ENCODE assay signal across 2 cellular contexts in the genomic region with DNA sequence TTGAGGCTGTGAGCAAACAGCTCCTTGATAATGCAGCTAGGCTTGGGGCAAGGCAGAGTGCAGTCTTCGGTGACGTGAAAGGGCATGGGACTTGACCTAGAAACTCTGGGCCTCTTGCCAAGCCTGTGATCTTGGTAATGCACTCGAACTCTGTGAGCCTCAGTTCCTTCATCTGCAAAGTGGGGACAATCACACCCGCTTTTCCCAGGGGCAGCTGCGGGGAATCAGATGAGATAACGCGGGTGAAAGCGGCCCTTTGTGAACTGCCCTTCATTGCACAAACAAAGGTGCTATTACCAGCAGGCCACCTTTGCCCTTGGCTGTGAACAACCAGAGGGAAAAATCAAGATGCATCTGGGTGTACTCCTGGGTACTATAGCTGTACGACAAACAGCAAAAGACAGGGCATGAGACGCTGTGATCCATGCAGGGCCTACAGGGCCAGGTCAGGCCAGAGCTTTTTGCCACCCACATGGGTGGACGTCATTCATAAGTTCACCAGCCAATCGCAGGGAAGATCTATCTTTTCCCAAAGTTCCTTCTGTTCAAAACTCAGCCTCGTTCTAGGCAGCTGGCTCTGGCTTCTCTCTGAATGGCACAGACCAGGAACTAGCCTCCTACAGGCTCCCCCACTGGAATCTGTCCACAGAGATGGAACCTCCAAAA.
TF ChIP-seq lines count a peak whose summit lies in the region.

No MANE protein-coding gene starts in this region.

TF ChIP-seq in GM23338, 12 proteins besides CTCF, POLR2A, EP300 and RAD21 (continues in another document):
- TF ChIP-seq CREB1 (CRISPR knock-in tag; IDR thresholded peaks at IDR 0.05; ENCODE audit: low read depth), result no peak
- TF ChIP-seq EZH2phosphoT487 (IDR thresholded peaks at IDR 0.05; ENCODE audit: unreplicated experiment), result no peak
- TF ChIP-seq NANOG (IDR thresholded peaks at IDR 0.05; ENCODE audit: borderline replicate concordance), result no peak
- TF ChIP-seq, protein P1, sequence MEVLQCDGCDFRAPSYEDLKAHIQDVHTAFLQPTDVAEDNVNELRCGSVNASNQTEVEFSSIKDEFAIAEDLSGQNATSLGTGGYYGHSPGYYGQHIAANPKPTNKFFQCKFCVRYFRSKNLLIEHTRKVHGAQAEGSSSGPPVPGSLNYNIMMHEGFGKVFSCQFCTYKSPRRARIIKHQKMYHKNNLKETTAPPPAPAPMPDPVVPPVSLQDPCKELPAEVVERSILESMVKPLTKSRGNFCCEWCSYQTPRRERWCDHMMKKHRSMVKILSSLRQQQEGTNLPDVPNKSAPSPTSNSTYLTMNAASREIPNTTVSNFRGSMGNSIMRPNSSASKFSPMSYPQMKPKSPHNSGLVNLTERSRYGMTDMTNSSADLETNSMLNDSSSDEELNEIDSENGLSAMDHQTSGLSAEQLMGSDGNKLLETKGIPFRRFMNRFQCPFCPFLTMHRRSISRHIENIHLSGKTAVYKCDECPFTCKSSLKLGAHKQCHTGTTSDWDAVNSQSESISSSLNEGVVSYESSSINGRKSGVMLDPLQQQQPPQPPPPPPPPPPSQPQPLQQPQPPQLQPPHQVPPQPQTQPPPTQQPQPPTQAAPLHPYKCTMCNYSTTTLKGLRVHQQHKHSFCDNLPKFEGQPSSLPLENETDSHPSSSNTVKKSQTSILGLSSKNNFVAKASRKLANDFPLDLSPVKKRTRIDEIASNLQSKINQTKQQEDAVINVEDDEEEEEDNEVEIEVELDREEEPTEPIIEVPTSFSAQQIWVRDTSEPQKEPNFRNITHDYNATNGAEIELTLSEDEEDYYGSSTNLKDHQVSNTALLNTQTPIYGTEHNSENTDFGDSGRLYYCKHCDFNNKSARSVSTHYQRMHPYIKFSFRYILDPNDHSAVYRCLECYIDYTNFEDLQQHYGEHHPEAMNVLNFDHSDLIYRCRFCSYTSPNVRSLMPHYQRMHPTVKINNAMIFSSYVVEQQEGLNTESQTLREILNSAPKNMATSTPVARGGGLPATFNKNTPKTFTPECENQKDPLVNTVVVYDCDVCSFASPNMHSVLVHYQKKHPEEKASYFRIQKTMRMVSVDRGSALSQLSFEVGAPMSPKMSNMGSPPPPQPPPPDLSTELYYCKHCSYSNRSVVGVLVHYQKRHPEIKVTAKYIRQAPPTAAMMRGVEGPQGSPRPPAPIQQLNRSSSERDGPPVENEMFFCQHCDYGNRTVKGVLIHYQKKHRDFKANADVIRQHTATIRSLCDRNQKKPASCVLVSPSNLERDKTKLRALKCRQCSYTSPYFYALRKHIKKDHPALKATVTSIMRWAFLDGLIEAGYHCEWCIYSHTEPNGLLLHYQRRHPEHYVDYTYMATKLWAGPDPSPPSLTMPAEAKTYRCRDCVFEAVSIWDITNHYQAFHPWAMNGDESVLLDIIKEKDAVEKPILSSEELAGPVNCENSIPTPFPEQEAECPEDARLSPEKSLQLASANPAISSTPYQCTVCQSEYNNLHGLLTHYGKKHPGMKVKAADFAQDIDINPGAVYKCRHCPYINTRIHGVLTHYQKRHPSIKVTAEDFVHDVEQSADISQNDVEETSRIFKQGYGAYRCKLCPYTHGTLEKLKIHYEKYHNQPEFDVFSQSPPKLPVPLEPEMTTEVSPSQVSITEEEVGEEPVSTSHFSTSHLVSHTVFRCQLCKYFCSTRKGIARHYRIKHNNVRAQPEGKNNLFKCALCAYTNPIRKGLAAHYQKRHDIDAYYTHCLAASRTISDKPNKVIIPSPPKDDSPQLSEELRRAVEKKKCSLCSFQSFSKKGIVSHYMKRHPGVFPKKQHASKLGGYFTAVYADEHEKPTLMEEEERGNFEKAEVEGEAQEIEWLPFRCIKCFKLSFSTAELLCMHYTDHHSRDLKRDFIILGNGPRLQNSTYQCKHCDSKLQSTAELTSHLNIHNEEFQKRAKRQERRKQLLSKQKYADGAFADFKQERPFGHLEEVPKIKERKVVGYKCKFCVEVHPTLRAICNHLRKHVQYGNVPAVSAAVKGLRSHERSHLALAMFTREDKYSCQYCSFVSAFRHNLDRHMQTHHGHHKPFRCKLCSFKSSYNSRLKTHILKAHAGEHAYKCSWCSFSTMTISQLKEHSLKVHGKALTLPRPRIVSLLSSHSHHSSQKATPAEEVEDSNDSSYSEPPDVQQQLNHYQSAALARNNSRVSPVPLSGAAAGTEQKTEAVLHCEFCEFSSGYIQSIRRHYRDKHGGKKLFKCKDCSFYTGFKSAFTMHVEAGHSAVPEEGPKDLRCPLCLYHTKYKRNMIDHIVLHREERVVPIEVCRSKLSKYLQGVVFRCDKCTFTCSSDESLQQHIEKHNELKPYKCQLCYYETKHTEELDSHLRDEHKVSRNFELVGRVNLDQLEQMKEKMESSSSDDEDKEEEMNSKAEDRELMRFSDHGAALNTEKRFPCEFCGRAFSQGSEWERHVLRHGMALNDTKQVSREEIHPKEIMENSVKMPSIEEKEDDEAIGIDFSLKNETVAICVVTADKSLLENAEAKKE (CRISPR knock-in tag; IDR thresholded peaks at IDR 0.05), result no peak
- no peak for TF ChIP-seq POLR2AphosphoS5 (IDR thresholded peaks at IDR 0.05; ENCODE audit: low read depth)
- TF ChIP-seq, protein P2, sequence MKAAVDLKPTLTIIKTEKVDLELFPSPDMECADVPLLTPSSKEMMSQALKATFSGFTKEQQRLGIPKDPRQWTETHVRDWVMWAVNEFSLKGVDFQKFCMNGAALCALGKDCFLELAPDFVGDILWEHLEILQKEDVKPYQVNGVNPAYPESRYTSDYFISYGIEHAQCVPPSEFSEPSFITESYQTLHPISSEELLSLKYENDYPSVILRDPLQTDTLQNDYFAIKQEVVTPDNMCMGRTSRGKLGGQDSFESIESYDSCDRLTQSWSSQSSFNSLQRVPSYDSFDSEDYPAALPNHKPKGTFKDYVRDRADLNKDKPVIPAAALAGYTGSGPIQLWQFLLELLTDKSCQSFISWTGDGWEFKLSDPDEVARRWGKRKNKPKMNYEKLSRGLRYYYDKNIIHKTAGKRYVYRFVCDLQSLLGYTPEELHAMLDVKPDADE (IDR thresholded peaks at IDR 0.05), result no peak
- TF ChIP-seq ZNF331 (CRISPR knock-in tag; IDR thresholded peaks at IDR 0.05; ENCODE audit: low read depth), result no peak
- TF ChIP-seq STAT1 (IDR thresholded peaks at IDR 0.05; ENCODE audit: unreplicated experiment), result no peak
- no peak for TF ChIP-seq ZNF114 (CRISPR knock-in tag; IDR thresholded peaks at IDR 0.05)
- no peak for TF ChIP-seq EZH2 (IDR thresholded peaks at IDR 0.05; ENCODE audit: low read depth, unreplicated experiment)
- no peak for TF ChIP-seq JUNB (IDR thresholded peaks at IDR 0.05; ENCODE audit: unreplicated experiment)

TF ChIP-seq in HepG2, 621 proteins besides CTCF, POLR2A, EP300 and RAD21 (continues in another document):
- no peak for TF ChIP-seq CEBPG (CRISPR knock-in tag; IDR thresholded peaks at IDR 0.05)
- TF ChIP-seq KMT2A (CRISPR knock-in tag; IDR thresholded peaks at IDR 0.05), result no peak
- TF ChIP-seq, protein P3, sequence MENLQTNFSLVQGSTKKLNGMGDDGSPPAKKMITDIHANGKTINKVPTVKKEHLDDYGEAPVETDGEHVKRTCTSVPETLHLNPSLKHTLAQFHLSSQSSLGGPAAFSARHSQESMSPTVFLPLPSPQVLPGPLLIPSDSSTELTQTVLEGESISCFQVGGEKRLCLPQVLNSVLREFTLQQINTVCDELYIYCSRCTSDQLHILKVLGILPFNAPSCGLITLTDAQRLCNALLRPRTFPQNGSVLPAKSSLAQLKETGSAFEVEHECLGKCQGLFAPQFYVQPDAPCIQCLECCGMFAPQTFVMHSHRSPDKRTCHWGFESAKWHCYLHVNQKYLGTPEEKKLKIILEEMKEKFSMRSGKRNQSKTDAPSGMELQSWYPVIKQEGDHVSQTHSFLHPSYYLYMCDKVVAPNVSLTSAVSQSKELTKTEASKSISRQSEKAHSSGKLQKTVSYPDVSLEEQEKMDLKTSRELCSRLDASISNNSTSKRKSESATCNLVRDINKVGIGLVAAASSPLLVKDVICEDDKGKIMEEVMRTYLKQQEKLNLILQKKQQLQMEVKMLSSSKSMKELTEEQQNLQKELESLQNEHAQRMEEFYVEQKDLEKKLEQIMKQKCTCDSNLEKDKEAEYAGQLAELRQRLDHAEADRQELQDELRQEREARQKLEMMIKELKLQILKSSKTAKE (CRISPR knock-in tag; IDR thresholded peaks at IDR 0.05; ENCODE audit: borderline replicate concordance), result 0 out of 2 replicates have a peak, but pooled peaks have one; percentile 37
- no peak for TF ChIP-seq MYNN (CRISPR knock-in tag; IDR thresholded peaks at IDR 0.05; ENCODE audit: low read depth)
- no peak for TF ChIP-seq ZNF605 (CRISPR knock-in tag; IDR thresholded peaks at IDR 0.05)
- TF ChIP-seq NFE2L2 (IDR thresholded peaks at IDR 0.05; ENCODE audit: low read length), result no peak
- TF ChIP-seq PCBP1 (IDR thresholded peaks at IDR 0.05; ENCODE audit: borderline replicate concordance, low read depth, low read length), result no peak
- TF ChIP-seq YEATS4 (CRISPR knock-in tag; IDR thresholded peaks at IDR 0.05; ENCODE audit: borderline replicate concordance), result no peak
- no peak for TF ChIP-seq ZSCAN30 (CRISPR knock-in tag; IDR thresholded peaks at IDR 0.05)
- no peak for TF ChIP-seq YY1 (IDR thresholded peaks at IDR 0.05; ENCODE audit: insufficient read depth, insufficient replicate concordance, low read depth, low read length)
- no peak for TF ChIP-seq ZNF672 (CRISPR knock-in tag; IDR thresholded peaks at IDR 0.05)
- no peak for TF ChIP-seq ZBTB21 (CRISPR knock-in tag; IDR thresholded peaks at IDR 0.05)
- no peak for TF ChIP-seq SRF (IDR thresholded peaks at IDR 0.05; ENCODE audit: low read depth, low read length)
- no peak for TF ChIP-seq ZSCAN12 (CRISPR knock-in tag; IDR thresholded peaks at IDR 0.05)
- TF ChIP-seq ZNF292 (CRISPR knock-in tag; IDR thresholded peaks at IDR 0.05; ENCODE audit: borderline replicate concordance, low read depth), result peak; percentile 50; the same call in 1 of the 2 replicates
- TF ChIP-seq, protein P4, sequence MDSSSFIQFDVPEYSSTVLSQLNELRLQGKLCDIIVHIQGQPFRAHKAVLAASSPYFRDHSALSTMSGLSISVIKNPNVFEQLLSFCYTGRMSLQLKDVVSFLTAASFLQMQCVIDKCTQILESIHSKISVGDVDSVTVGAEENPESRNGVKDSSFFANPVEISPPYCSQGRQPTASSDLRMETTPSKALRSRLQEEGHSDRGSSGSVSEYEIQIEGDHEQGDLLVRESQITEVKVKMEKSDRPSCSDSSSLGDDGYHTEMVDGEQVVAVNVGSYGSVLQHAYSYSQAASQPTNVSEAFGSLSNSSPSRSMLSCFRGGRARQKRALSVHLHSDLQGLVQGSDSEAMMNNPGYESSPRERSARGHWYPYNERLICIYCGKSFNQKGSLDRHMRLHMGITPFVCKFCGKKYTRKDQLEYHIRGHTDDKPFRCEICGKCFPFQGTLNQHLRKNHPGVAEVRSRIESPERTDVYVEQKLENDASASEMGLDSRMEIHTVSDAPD (CRISPR knock-in tag; IDR thresholded peaks at IDR 0.05), result no peak
- TF ChIP-seq NCOA1 (CRISPR knock-in tag; IDR thresholded peaks at IDR 0.05), result no peak
- no peak for TF ChIP-seq ZC3H13 (CRISPR knock-in tag; IDR thresholded peaks at IDR 0.05)
- TF ChIP-seq, protein P5, sequence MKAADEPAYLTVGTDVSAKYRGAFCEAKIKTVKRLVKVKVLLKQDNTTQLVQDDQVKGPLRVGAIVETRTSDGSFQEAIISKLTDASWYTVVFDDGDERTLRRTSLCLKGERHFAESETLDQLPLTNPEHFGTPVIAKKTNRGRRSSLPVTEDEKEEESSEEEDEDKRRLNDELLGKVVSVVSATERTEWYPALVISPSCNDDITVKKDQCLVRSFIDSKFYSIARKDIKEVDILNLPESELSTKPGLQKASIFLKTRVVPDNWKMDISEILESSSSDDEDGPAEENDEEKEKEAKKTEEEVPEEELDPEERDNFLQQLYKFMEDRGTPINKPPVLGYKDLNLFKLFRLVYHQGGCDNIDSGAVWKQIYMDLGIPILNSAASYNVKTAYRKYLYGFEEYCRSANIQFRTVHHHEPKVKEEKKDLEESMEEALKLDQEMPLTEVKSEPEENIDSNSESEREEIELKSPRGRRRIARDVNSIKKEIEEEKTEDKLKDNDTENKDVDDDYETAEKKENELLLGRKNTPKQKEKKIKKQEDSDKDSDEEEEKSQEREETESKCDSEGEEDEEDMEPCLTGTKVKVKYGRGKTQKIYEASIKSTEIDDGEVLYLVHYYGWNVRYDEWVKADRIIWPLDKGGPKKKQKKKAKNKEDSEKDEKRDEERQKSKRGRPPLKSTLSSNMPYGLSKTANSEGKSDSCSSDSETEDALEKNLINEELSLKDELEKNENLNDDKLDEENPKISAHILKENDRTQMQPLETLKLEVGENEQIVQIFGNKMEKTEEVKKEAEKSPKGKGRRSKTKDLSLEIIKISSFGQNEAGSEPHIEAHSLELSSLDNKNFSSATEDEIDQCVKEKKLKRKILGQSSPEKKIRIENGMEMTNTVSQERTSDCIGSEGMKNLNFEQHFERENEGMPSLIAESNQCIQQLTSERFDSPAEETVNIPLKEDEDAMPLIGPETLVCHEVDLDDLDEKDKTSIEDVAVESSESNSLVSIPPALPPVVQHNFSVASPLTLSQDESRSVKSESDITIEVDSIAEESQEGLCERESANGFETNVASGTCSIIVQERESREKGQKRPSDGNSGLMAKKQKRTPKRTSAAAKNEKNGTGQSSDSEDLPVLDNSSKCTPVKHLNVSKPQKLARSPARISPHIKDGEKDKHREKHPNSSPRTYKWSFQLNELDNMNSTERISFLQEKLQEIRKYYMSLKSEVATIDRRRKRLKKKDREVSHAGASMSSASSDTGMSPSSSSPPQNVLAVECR (CRISPR knock-in tag; IDR thresholded peaks at IDR 0.05; ENCODE audit: borderline replicate concordance), result no peak
- no peak for TF ChIP-seq MIER3 (CRISPR knock-in tag; IDR thresholded peaks at IDR 0.05; ENCODE audit: borderline replicate concordance)
- TF ChIP-seq IRF2 (CRISPR knock-in tag; IDR thresholded peaks at IDR 0.05), result no peak
- TF ChIP-seq KLF15 (CRISPR knock-in tag; IDR thresholded peaks at IDR 0.05; ENCODE audit: borderline replicate concordance), result no peak
- 0 out of 2 replicates have a peak, but pooled peaks have one; percentile 29 for TF ChIP-seq PHF21A (CRISPR knock-in tag; IDR thresholded peaks at IDR 0.05)
- TF ChIP-seq CEBPB (IDR thresholded peaks at IDR 0.05; ENCODE audit: borderline replicate concordance, low read depth, low read length), result peak; percentile 66; the same call in 1 of the 2 replicates
- TF ChIP-seq ASH2L (IDR thresholded peaks at IDR 0.05; ENCODE audit: insufficient read length, low read depth, low read length), result no peak
- TF ChIP-seq ZFP37 (CRISPR knock-in tag; IDR thresholded peaks at IDR 0.05; ENCODE audit: borderline replicate concordance), result no peak
- no peak for TF ChIP-seq NCOR1 (IDR thresholded peaks at IDR 0.05; ENCODE audit: borderline replicate concordance, low read length)
- TF ChIP-seq, protein P6, sequence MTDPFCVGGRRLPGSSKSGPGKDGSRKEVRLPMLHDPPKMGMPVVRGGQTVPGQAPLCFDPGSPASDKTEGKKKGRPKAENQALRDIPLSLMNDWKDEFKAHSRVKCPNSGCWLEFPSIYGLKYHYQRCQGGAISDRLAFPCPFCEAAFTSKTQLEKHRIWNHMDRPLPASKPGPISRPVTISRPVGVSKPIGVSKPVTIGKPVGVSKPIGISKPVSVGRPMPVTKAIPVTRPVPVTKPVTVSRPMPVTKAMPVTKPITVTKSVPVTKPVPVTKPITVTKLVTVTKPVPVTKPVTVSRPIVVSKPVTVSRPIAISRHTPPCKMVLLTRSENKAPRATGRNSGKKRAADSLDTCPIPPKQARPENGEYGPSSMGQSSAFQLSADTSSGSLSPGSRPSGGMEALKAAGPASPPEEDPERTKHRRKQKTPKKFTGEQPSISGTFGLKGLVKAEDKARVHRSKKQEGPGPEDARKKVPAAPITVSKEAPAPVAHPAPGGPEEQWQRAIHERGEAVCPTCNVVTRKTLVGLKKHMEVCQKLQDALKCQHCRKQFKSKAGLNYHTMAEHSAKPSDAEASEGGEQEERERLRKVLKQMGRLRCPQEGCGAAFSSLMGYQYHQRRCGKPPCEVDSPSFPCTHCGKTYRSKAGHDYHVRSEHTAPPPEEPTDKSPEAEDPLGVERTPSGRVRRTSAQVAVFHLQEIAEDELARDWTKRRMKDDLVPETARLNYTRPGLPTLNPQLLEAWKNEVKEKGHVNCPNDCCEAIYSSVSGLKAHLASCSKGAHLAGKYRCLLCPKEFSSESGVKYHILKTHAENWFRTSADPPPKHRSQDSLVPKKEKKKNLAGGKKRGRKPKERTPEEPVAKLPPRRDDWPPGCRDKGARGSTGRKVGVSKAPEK (CRISPR knock-in tag; IDR thresholded peaks at IDR 0.05; ENCODE audit: borderline replicate concordance), result no peak
- no peak for TF ChIP-seq HMG20A (CRISPR knock-in tag; IDR thresholded peaks at IDR 0.05; ENCODE audit: borderline replicate concordance)
- TF ChIP-seq KMT2B (CRISPR knock-in tag; IDR thresholded peaks at IDR 0.05), result no peak
